ENCODE assay signal across 1 cellular context in genomic region chr1:168709896-168710305, GRCh38.
TF ChIP-seq lines count a peak whose summit lies in the region.

No MANE protein-coding gene starts in this region.

TF ChIP-seq in A549, 52 proteins besides CTCF, POLR2A, EP300 and RAD21 (continued from another document):
- TF ChIP-seq PBX3 (IDR thresholded peaks at IDR 0.05): peak; percentile 39; the same call in 1 of the 2 replicates
- TF ChIP-seq HOXA7 (CRISPR knock-in tag; IDR thresholded peaks at IDR 0.05): no peak
- no peak for TF ChIP-seq HOXB5 (CRISPR knock-in tag; IDR thresholded peaks at IDR 0.05)
- TF ChIP-seq RNF2 (IDR thresholded peaks at IDR 0.05; ENCODE audit: borderline replicate concordance, low read depth): no peak
- TF ChIP-seq MAX (IDR thresholded peaks at IDR 0.05): peak; percentile 58
- TF ChIP-seq CHD4 (IDR thresholded peaks at IDR 0.05; ENCODE audit: borderline replicate concordance): no peak
- TF ChIP-seq JUNB (IDR thresholded peaks at IDR 0.05): peak; percentile 97
- no peak for TF ChIP-seq EHMT2 (IDR thresholded peaks at IDR 0.05; ENCODE audit: low read depth)
- TF ChIP-seq PHF8 (IDR thresholded peaks at IDR 0.05; ENCODE audit: borderline replicate concordance, low read depth): no peak
- no peak for TF ChIP-seq NPAS2 (CRISPR knock-in tag; IDR thresholded peaks at IDR 0.05; ENCODE audit: borderline replicate concordance)
- peak; percentile 23 to 69; a peak in 4 of 5 replicates for TF ChIP-seq JUN (IDR thresholded peaks at IDR 0.05)
- TF ChIP-seq REST (IDR thresholded peaks at IDR 0.05): no peak
- TF ChIP-seq ELK1 (IDR thresholded peaks at IDR 0.05; ENCODE audit: low read depth, low read length): no peak
- TF ChIP-seq ZNF302 (CRISPR knock-in tag; IDR thresholded peaks at IDR 0.05): no peak
- TF ChIP-seq ATOH8 (CRISPR knock-in tag; IDR thresholded peaks at IDR 0.05; ENCODE audit: low read depth): no peak
- no peak for TF ChIP-seq USF2 (IDR thresholded peaks at IDR 0.05)
- peak; percentile 95 for TF ChIP-seq MAFK (IDR thresholded peaks at IDR 0.05; ENCODE audit: partially characterized antibody)
- TF ChIP-seq HDAC2 (IDR thresholded peaks at IDR 0.05): no peak
- peak; percentile 79 for TF ChIP-seq NFE2L2 (conservative IDR thresholded peaks at IDR 0.05; ENCODE audit: low read length)
- TF ChIP-seq MAZ (IDR thresholded peaks at IDR 0.05; ENCODE audit: borderline replicate concordance, low read depth, low read length): no peak
- TF ChIP-seq CEBPB (IDR thresholded peaks at IDR 0.05): peak; percentile 77 to 82
- TF ChIP-seq TFCP2L1 (CRISPR knock-in tag; IDR thresholded peaks at IDR 0.05): no peak
- no peak for TF ChIP-seq EHF (CRISPR knock-in tag; IDR thresholded peaks at IDR 0.05)
- peak; percentile 24; the same call in 1 of the 3 replicates for TF ChIP-seq BCL3 (IDR thresholded peaks at IDR 0.05)
- TF ChIP-seq GATA3 (IDR thresholded peaks at IDR 0.05; ENCODE audit: borderline replicate concordance): peak; percentile 79; the same call in 1 of the 2 replicates
- no peak for TF ChIP-seq TP53 (CRISPR knock-in tag; IDR thresholded peaks at IDR 0.05)
- no peak for TF ChIP-seq FOXS1 (CRISPR knock-in tag; IDR thresholded peaks at IDR 0.05)
- TF ChIP-seq CHD2 (IDR thresholded peaks at IDR 0.05; ENCODE audit: low read length, partially characterized antibody): no peak
- TF ChIP-seq BHLHE40 (IDR thresholded peaks at IDR 0.05; ENCODE audit: low read depth, low read length): no peak
- TF ChIP-seq KDM5A (IDR thresholded peaks at IDR 0.05): no peak
- TF ChIP-seq RFX5 (IDR thresholded peaks at IDR 0.05): no peak
- TF ChIP-seq RCOR1 (IDR thresholded peaks at IDR 0.05; ENCODE audit: low read depth, low read length): no peak
- TF ChIP-seq FOSL2 (IDR thresholded peaks at IDR 0.05): peak; percentile 91
- TF ChIP-seq FOSL2 (CRISPR knock-in tag; IDR thresholded peaks at IDR 0.05): peak; percentile 97
- 0 out of 2 replicates have a peak, but pooled peaks have one; percentile 36 for TF ChIP-seq HES2 (IDR thresholded peaks at IDR 0.05)
- no peak for TF ChIP-seq MYC (IDR thresholded peaks at IDR 0.05; ENCODE audit: borderline replicate concordance, low read length)
- TF ChIP-seq CBX8 (IDR thresholded peaks at IDR 0.05): no peak
- TF ChIP-seq KDM1A (IDR thresholded peaks at IDR 0.05; ENCODE audit: low read depth): no peak
- no peak for TF ChIP-seq FOSB (CRISPR knock-in tag; IDR thresholded peaks at IDR 0.05)
TF ChIP-seq in A549: peak in this region for 12.
